ENCODE assay signal across 8 cellular contexts in genomic region chr4:105715692-105716278, GRCh38. TPM values are rescaled to one million over a fixed set of nuclear protein-coding genes. Genes with fewer than 3 reads are reported as not detected.
A peak's percentile ranks its signal among the peaks of the same experiment; 100 is the strongest.
DNase-seq lines count a peak whose midpoint lies in the region; ATAC-seq and TF ChIP-seq lines count a peak whose summit lies in the region.

No MANE protein-coding gene starts in this region.

- no peak overlapping the region for H3K27ac ChIP-seq in breast epithelium

- peak in 2 of 3 donors; percentile 32 to 63 for TF ChIP-seq CTCF in breast epithelium (IDR thresholded peaks at IDR 0.05)

- TF ChIP-seq POLR2A in breast epithelium (IDR thresholded peaks at IDR 0.05), result no peak

- peaks cover 8% of the 10 kb centered on the region for H3K36me3 ChIP-seq in breast epithelium

- no peaks in the 10 kb centered on the region for H3K27me3 ChIP-seq in breast epithelium

- ATAC-seq in HG03097 (IDR thresholded peaks at IDR 0.05; ENCODE audit: low FRiP score, unreplicated experiment) (no peak), GM18511 (IDR thresholded peaks at IDR 0.05; ENCODE audit: unreplicated experiment) (no peak)

- intact Hi-C loops in breast epithelium (cut with DNase I; ENCODE audit: low total_unique reads), result no loop called here

- no peaks in the 10 kb centered on the region for H3K4me1 ChIP-seq in breast epithelium

- H3K9me3 ChIP-seq in breast epithelium, result no peaks in the 10 kb centered on the region

- peak; percentile 34 for DNase-seq in NCI-H1436 (lab: John Stamatoyannopoulos, UW)
- no peak for DNase-seq in NCI-H1436 treated with DMSO at 0.1 percent for 48 hours (lab: John Stamatoyannopoulos, UW)
- DNase-seq in NCI-H1694 treated with DMSO at 0.1 percent for 48 hours (lab: John Stamatoyannopoulos, UW), result peak; percentile 46
- no peak for DNase-seq in breast epithelium (ENCODE audit: low spot score in 2 of 2)
- DNase-seq in medulla oblongata (ENCODE audit: extremely low spot score), result peak; percentile 58
- no peak for DNase-seq in ecto neural progenitor cell (ENCODE audit: low spot score)

- no peak overlapping the region for H3K4me3 ChIP-seq in breast epithelium

RNA-seq across cellular contexts. Expression of gene GSTCD, which starts 7.2 kb away (rescaled TPM):
- 10 to 100 TPM in 2 of 3 donors, 1 to 10 TPM in 1; 9.0 to 23.3 (median 18.7) TPM for total RNA-seq in breast epithelium

RNA-seq across cellular contexts. Expression of gene INTS12, which starts 7.3 kb away (rescaled TPM):
- 10 to 100 TPM; 20.6 to 30.0 (median 29.5) TPM for total RNA-seq in breast epithelium

Comparison
In these comparisons a context has a peak if more than half of its experiments do, and no peak if none do; other contexts are left out.
1. DNase-seq: peak in NCI-H1436 (single experiment), NCI-H1694 treated with DMSO at 0.1 percent for 48 hours (single experiment) and medulla oblongata (single experiment); none in NCI-H1436 treated with DMSO at 0.1 percent for 48 hours (single experiment), breast epithelium (0 of 2) and ecto neural progenitor cell (single experiment).